Comparison of ENCODE assay signal across 8 cellular contexts in the genomic region with DNA sequence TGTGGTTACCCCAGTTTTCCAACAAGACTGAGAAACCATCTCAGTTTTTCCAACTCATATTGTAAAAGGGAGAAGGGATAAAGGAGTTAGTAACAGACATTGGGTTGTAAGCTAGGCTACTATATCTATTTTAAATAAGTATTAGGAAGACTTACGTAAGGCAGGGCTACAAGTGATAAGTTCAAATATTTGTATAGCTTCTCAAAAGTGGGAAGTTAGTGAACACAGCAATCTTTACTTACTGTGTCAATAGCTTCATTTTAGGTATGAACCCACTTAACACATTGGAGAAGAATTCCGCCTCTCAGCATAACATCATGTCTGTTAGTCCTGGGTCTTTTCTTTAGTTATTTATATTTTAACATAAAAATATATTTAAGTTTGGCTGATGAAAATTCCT.
"Had no signal": no experiment of that assay in that cellular context is flagged by ENCODE, and none has a peak within 500 bp of the region (broad histone marks: within the 10 kb centered on the region; RNA-seq: fewer than 3 reads in every experiment).

No MANE protein-coding gene starts in this region.

- H3K4me3 ChIP-seq: GM12878 had no signal

- FAIRE-seq: G401.6, GM12878, GM12891, GM12892, GM18507, GM19239 had no signal

- ATAC-seq: GM12878 had no signal

- DNase-seq: GDM1, GF-D8 had no signal
